Comparison of ENCODE assay signal across 14 cellular contexts in genomic region chr3:126932188-126932931, GRCh38. TPM values are rescaled to one million over a fixed set of nuclear protein-coding genes. Genes with fewer than 3 reads are reported as not detected.
DNase-seq lines count a peak whose midpoint lies in the region; TF ChIP-seq lines count a peak whose summit lies in the region.
"Had no signal": no experiment of that assay in that cellular context is flagged by ENCODE, and none has a peak within 500 bp of the region (broad histone marks: within the 10 kb centered on the region; RNA-seq: fewer than 3 reads in every experiment).

No MANE protein-coding gene starts in this region.

- H3K4me3 Mint-ChIP-seq in activated CD4-positive, alpha-beta memory T cell treated with anti-CD3 and anti-CD28 coated beads, Interleukin-2, amount 10 ng/mL, durations not matched to agents 7 days and 5 days: no peak overlapping the region
- H3K4me3 Mint-ChIP-seq: activated T-helper 1 cell treated with anti-CD3 and anti-CD28 coated beads, Interleukin-12 subunit alpha, Interleukin-12 subunit beta, Interleukin-2, Interleukin-4 antibody, amounts not matched to agents 30 ng/mL and 10 ng/mL and 1 ng/mL, durations not matched to agents 14 hours and 24 hours and 36 hours had no signal

- no peaks in the 10 kb centered on the region for H3K9me2 ChIP-seq in OCI-LY7 (ENCODE audit: insufficient read depth, low read length)

- H3K9me3 ChIP-seq in AG04450 (ENCODE audit: control insufficient read depth, insufficient read depth, low read length) (no peaks in the 10 kb centered on the region; the same call in 1 of the 2 replicates), osteoblast (ENCODE audit: low read depth, low read length) (no peaks in the 10 kb centered on the region), OCI-LY7 (ENCODE audit: low read length) (no peaks in the 10 kb centered on the region)

- POLR2A ChIA-PET in AG04450 (lab: Yijun Ruan, JAX): no interaction called here
- POLR2A ChIA-PET in RWPE1 (lab: Yijun Ruan, JAX; ENCODE audit: low non-redundant PET): no interaction called here
- POLR2A ChIA-PET in OCI-LY7 (lab: Charles Lee): no interaction called here
- POLR2A ChIA-PET in activated CD4-positive, alpha-beta memory T cell treated with anti-CD3 and anti-CD28 coated beads, Interleukin-2, amount 10 ng/mL, durations not matched to agents 7 days and 5 days (lab: Charles Lee): no interaction called here

- H3K27ac ChIP-seq in AG04450 (ENCODE audit: low read depth, low read length) (peak overlapping the region; percentile 47), RWPE1 (peak overlapping the region; percentile 84), osteoblast (ENCODE audit: low read depth, low read length) (peak overlapping the region; percentile 50), OCI-LY7 (ENCODE audit: low read depth, low read length, poor library complexity, severe bottlenecking) (no peak overlapping the region)

- H3K4me2 ChIP-seq in osteoblast (ENCODE audit: insufficient read depth, low read length): peak overlapping the region; percentile 29
- H3K4me2 ChIP-seq in OCI-LY7 (ENCODE audit: low read length): no peak overlapping the region

- H3K4me3 ChIP-seq in AG04450 (ENCODE audit: low read depth, low read length) (no peak overlapping the region), fibroblast of mammary gland (ENCODE audit: control insufficient read depth, low read depth, low read length) (no peak overlapping the region), osteoblast (ENCODE audit: insufficient read depth, low read length) (no peak overlapping the region), OCI-LY7 (ENCODE audit: low read depth, low read length, poor library complexity, severe bottlenecking) (no peak overlapping the region)

- intact Hi-C loops in OCI-LY7 (cut with micrococcal nuclease; ENCODE audit: unreplicated experiment): no loop called here

- H3K79me2 ChIP-seq in osteoblast (ENCODE audit: insufficient read depth, low read length): no peaks in the 10 kb centered on the region
- H3K79me2 ChIP-seq in OCI-LY7 (ENCODE audit: insufficient read depth, low read depth, low read length): no peaks in the 10 kb centered on the region

- H3K4me1 ChIP-seq in osteoblast (ENCODE audit: insufficient read depth, low read length): peaks cover 26% of the 10 kb centered on the region
- no peaks in the 10 kb centered on the region for H3K4me1 ChIP-seq in OCI-LY7 (ENCODE audit: insufficient read depth, low read length, poor library complexity, severe bottlenecking)

- BruUV-seq in OCI-LY7 (replicated peaks; lab: Mats Ljungman, UMichigan): no TSS peak

- H2AFZ ChIP-seq in osteoblast (ENCODE audit: low read length): no peak overlapping the region
- no peak overlapping the region for H2AFZ ChIP-seq in OCI-LY7 (ENCODE audit: low read length)

- H4K20me1 ChIP-seq in osteoblast (ENCODE audit: insufficient read depth, low read length) (no peaks in the 10 kb centered on the region), OCI-LY7 (ENCODE audit: insufficient read depth, low read length) (no peaks in the 10 kb centered on the region)

- no peak for DNase-seq in AG04450 (ENCODE audit: low read depth, low spot score)
- peak; percentile 28 for DNase-seq in RWPE1 (ENCODE audit: low spot score)
- peak; percentile 71 for DNase-seq in fibroblast of mammary gland (ENCODE audit: low read depth)
- peak; percentile 92 for DNase-seq in osteoblast (ENCODE audit: insufficient read length, low spot score, missing footprints)
- DNase-seq in OCI-LY7 (ENCODE audit: low spot score): no peak
- no peak for DNase-seq in NCI-H1092 (lab: John Stamatoyannopoulos, UW)
- no peak for DNase-seq in iPS-NIHi7 (ENCODE audit: extremely low spot score)
- no peak for DNase-seq in activated CD4-positive, alpha-beta memory T cell treated with anti-CD3 and anti-CD28 coated beads, Interleukin-2, amount 10 ng/mL, durations not matched to agents 7 days and 5 days
- DNase-seq: activated CD4-positive, CD25-positive, alpha-beta regulatory T cell treated with anti-CD3 and anti-CD28 coated beads, Interleukin-2, amount 50 U/mL, for 72 hours; DMS79 treated with DMSO at 0.1 percent for 48 hours; erythroblast; NCI-H1694; NCI-H82 had no signal

- no peaks in the 10 kb centered on the region for H3K9me3 Mint-ChIP-seq in activated CD4-positive, alpha-beta memory T cell treated with anti-CD3 and anti-CD28 coated beads, Interleukin-2, amount 10 ng/mL, durations not matched to agents 7 days and 5 days
- H3K9me3 Mint-ChIP-seq: activated T-helper 1 cell treated with anti-CD3 and anti-CD28 coated beads, Interleukin-12 subunit alpha, Interleukin-12 subunit beta, Interleukin-2, Interleukin-4 antibody, amounts not matched to agents 30 ng/mL and 10 ng/mL and 1 ng/mL, durations not matched to agents 14 hours and 24 hours and 36 hours had no signal

- CTCF ChIA-PET in AG04450 (lab: Charles Lee): no interaction called here
- CTCF ChIA-PET in RWPE1 (lab: Yijun Ruan, JAX): no interaction called here
- CTCF ChIA-PET in OCI-LY7 (lab: Charles Lee; ENCODE audit: unreplicated experiment): no interaction called here
- CTCF ChIA-PET in activated CD4-positive, alpha-beta memory T cell treated with anti-CD3 and anti-CD28 coated beads, Interleukin-2, amount 10 ng/mL, durations not matched to agents 7 days and 5 days (lab: Charles Lee): no interaction called here

- peaks cover 13% of the 10 kb centered on the region for H3K4me1 Mint-ChIP-seq in activated CD4-positive, alpha-beta memory T cell treated with anti-CD3 and anti-CD28 coated beads, Interleukin-2, amount 10 ng/mL, durations not matched to agents 7 days and 5 days

- H3K27me3 ChIP-seq in AG04450 (ENCODE audit: control insufficient read depth, insufficient read depth, low read length) (no peaks in the 10 kb centered on the region), osteoblast (ENCODE audit: insufficient read depth, low read length) (no peaks in the 10 kb centered on the region)

- H3K27me3 Mint-ChIP-seq in activated CD4-positive, alpha-beta memory T cell treated with anti-CD3 and anti-CD28 coated beads, Interleukin-2, amount 10 ng/mL, durations not matched to agents 7 days and 5 days: no peaks in the 10 kb centered on the region

- H3K36me3 ChIP-seq in osteoblast (ENCODE audit: insufficient read depth, low read length): no peaks in the 10 kb centered on the region
- H3K36me3 ChIP-seq in OCI-LY7 (ENCODE audit: insufficient read depth, low read length): no peaks in the 10 kb centered on the region

- no peak overlapping the region for H3K27ac Mint-ChIP-seq in activated CD4-positive, alpha-beta memory T cell treated with anti-CD3 and anti-CD28 coated beads, Interleukin-2, amount 10 ng/mL, durations not matched to agents 7 days and 5 days
- H3K27ac Mint-ChIP-seq: activated T-helper 1 cell treated with anti-CD3 and anti-CD28 coated beads, Interleukin-12 subunit alpha, Interleukin-12 subunit beta, Interleukin-2, Interleukin-4 antibody, amounts not matched to agents 30 ng/mL and 10 ng/mL and 1 ng/mL, durations not matched to agents 14 hours and 24 hours and 36 hours had no signal

- TF ChIP-seq CTCF in AG04450 (IDR thresholded peaks at IDR 0.05; ENCODE audit: low read depth, low read length) (no peak), RWPE1 (conservative IDR thresholded peaks at IDR 0.05; ENCODE audit: low read depth) (no peak), fibroblast of mammary gland (conservative IDR thresholded peaks at IDR 0.05; ENCODE audit: control insufficient read depth, insufficient read depth, low read depth, low read length) (no peak), osteoblast (IDR thresholded peaks at IDR 0.05; ENCODE audit: extremely low read depth, low read depth, low read length) (no peak), OCI-LY7 (conservative IDR thresholded peaks at IDR 0.05; ENCODE audit: low read length) (no peak)

- no peaks in the 10 kb centered on the region for H3K36me3 Mint-ChIP-seq in activated CD4-positive, alpha-beta memory T cell treated with anti-CD3 and anti-CD28 coated beads, Interleukin-2, amount 10 ng/mL, durations not matched to agents 7 days and 5 days (ENCODE audit: low read depth)

RNA-seq across cellular contexts. Expression of gene PLXNA1, which starts 50.6 kb away (rescaled TPM):
- 22.0 and 30.8 TPM in 2 replicates for polyA plus RNA-seq in AG04450 (2011; rRNA removed)
- polyA minus RNA-seq in AG04450 (2011; rRNA and poly(A)+ RNA removed): 56.6 and 67.4 TPM in 2 replicates
- total RNA-seq in osteoblast (91.3 and 107 TPM in 2 replicates), OCI-LY7 (2022) (3.0 and 3.6 TPM in 2 replicates)
- total RNA-seq in OCI-LY7 (2014; rRNA removed; shearing (Covaris generic)): 3.8 and 4.4 TPM in 2 replicates
- 1 to 10 TPM; 6.5 to 7.4 TPM for total RNA-seq in activated CD4-positive, alpha-beta memory T cell treated with anti-CD3 and anti-CD28 coated beads, Interleukin-2, amount 10 ng/mL, durations not matched to agents 7 days and 5 days

Comparison
In these comparisons a context has a peak if more than half of its experiments do, and no peak if none do; other contexts are left out.
1. DNase-seq: peak in RWPE1 (single experiment), fibroblast of mammary gland (single experiment) and osteoblast (single experiment); none in AG04450 (single experiment), OCI-LY7 (single experiment), NCI-H1092 (single experiment), iPS-NIHi7 (single experiment) and activated CD4-positive, alpha-beta memory T cell treated with anti-CD3 and anti-CD28 coated beads, Interleukin-2, amount 10 ng/mL, durations not matched to agents 7 days and 5 days (single experiment).
2. RNA of gene PLXNA1, which starts 50.6 kb away (total RNA-seq): 91.3 to 107 TPM in osteoblast; 6.5 to 7.4 TPM in activated CD4-positive, alpha-beta memory T cell treated with anti-CD3 and anti-CD28 coated beads, Interleukin-2, amount 10 ng/mL, durations not matched to agents 7 days and 5 days and 3.0 to 4.4 TPM in OCI-LY7; every median in the first group is over 10 times any median in the second.